ENCODE assay signal across 35 cellular contexts in the genomic region with DNA sequence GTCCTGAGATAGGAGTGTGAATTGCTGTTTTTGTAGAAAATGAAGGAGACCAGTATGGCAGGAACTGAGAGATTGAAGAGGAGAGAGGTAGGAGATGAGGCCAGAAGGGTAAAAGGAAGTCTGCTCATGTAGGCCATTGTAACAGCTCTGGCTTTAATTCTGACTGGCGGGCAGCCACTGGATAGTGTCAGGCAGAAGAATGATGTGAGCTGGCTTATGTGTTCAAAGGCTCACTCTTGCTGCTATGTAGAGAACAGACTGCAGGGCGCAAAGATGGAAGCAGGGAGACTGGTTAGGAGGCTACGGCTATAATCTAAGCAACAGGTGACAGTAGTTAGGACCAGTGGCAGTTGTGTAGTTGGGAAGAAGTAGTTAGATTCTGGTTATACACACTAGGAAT.
"Had no signal": no experiment of that assay in that cellular context is flagged by ENCODE, and none has a peak within 500 bp of the region (broad histone marks: within the 10 kb centered on the region; RNA-seq: fewer than 3 reads in every experiment).

No MANE protein-coding gene starts in this region.

- H3K27me3 Mint-ChIP-seq: activated B cell treated with CpG ODN at 0.5 μM for 24 hours; activated CD4-positive, alpha-beta memory T cell treated with anti-CD3 and anti-CD28 coated beads for 36 hours; activated CD4-positive, alpha-beta T cell treated with anti-CD3 and anti-CD28 coated beads, Interleukin-2, amount 10 ng/mL, durations not matched to agents 24 days and 14 days; activated CD8-positive, alpha-beta T cell treated with anti-CD3 and anti-CD28 coated beads for 36 hours; activated naive CD8-positive, alpha-beta T cell treated with anti-CD3 and anti-CD28 coated beads for 36 hours; activated T-helper 17 cell treated with anti-CD3 and anti-CD28 coated beads, Interleukin-2, amount 50 U/mL, for 72 hours had no signal

- H3K9me3 Mint-ChIP-seq: activated B cell treated with CpG ODN at 0.5 μM for 24 hours; activated CD4-positive, alpha-beta memory T cell treated with anti-CD3 and anti-CD28 coated beads for 36 hours; activated CD4-positive, alpha-beta T cell treated with anti-CD3 and anti-CD28 coated beads, Interleukin-2, amount 10 ng/mL, durations not matched to agents 24 days and 14 days; activated CD8-positive, alpha-beta T cell treated with anti-CD3 and anti-CD28 coated beads for 36 hours; activated naive CD4-positive, alpha-beta T cell treated with anti-CD3 and anti-CD28 coated beads for 36 hours; activated naive CD8-positive, alpha-beta T cell treated with anti-CD3 and anti-CD28 coated beads for 36 hours; activated T-cell treated with anti-CD3 and anti-CD28 coated beads, Interleukin-2, amount 50 U/mL, for 4 hours; activated T-helper 1 cell treated with anti-CD3 and anti-CD28 coated beads, Interleukin-12 subunit alpha, Interleukin-12 subunit beta, Interleukin-2, Interleukin-4 antibody, amounts not matched to agents 30 ng/mL and 10 ng/mL and 1 ng/mL, durations not matched to agents 14 hours and 24 hours and 36 hours; activated T-helper 17 cell treated with anti-CD3 and anti-CD28 coated beads, Interleukin-2, amount 50 U/mL, for 72 hours had no signal

- H3K4me3 ChIP-seq: adrenal gland, body of pancreas, breast epithelium had no signal

- H3K36me3 Mint-ChIP-seq: activated CD4-positive, alpha-beta memory T cell treated with anti-CD3 and anti-CD28 coated beads for 36 hours; activated naive CD4-positive, alpha-beta T cell treated with anti-CD3 and anti-CD28 coated beads, Interleukin-2, amount 50 U/mL, for 72 hours; activated naive CD8-positive, alpha-beta T cell treated with anti-CD3 and anti-CD28 coated beads for 36 hours had no signal

- H3K27me3 ChIP-seq: adrenal gland, body of pancreas, brain microvascular endothelial cell had no signal

- H3K4me1 Mint-ChIP-seq: activated B cell treated with CpG ODN at 0.5 μM for 24 hours; activated CD4-positive, alpha-beta T cell treated with anti-CD3 and anti-CD28 coated beads, Interleukin-2, amount 10 ng/mL, durations not matched to agents 24 days and 14 days; activated naive CD8-positive, alpha-beta T cell treated with anti-CD3 and anti-CD28 coated beads for 36 hours; activated T-helper 17 cell treated with anti-CD3 and anti-CD28 coated beads, Interleukin-2, amount 50 U/mL, for 72 hours had no signal

- H3K36me3 ChIP-seq: adrenal gland, brain microvascular endothelial cell, breast epithelium had no signal

- H3K9me3 ChIP-seq: adrenal gland, body of pancreas, breast epithelium had no signal

- H3K4me3 Mint-ChIP-seq: activated B cell treated with CpG ODN at 0.5 μM for 24 hours; activated CD4-positive, alpha-beta memory T cell treated with anti-CD3 and anti-CD28 coated beads for 36 hours; activated CD4-positive, alpha-beta T cell treated with anti-CD3 and anti-CD28 coated beads, Interleukin-2, amount 10 ng/mL, durations not matched to agents 24 days and 14 days; activated CD8-positive, alpha-beta T cell treated with anti-CD3 and anti-CD28 coated beads for 36 hours; activated naive CD4-positive, alpha-beta T cell treated with anti-CD3 and anti-CD28 coated beads for 36 hours; activated naive CD8-positive, alpha-beta T cell treated with anti-CD3 and anti-CD28 coated beads for 36 hours; activated T-cell treated with anti-CD3 and anti-CD28 coated beads, Interleukin-2, amount 50 U/mL, for 4 hours; activated T-cell treated with anti-CD3 and anti-CD28 coated beads, Interleukin-2, amount 50 U/mL, for 72 hours; activated T-helper 1 cell treated with anti-CD3 and anti-CD28 coated beads, Interleukin-12 subunit alpha, Interleukin-12 subunit beta, Interleukin-2, Interleukin-4 antibody, amounts not matched to agents 30 ng/mL and 10 ng/mL and 1 ng/mL, durations not matched to agents 14 hours and 24 hours and 36 hours; activated T-helper 17 cell treated with anti-CD3 and anti-CD28 coated beads, Interleukin-2, amount 50 U/mL, for 72 hours; T-helper 1 cell treated with Interleukin-12 subunit alpha and Interleukin-12 subunit beta and Interleukin-4 antibody, amounts not matched to agents 30 μg/mL and 1 μg/mL, for 36 hours; T-helper 2 cell treated with Interferon-gamma antibody and Interleukin-4, amounts not matched to agents 5 μg/mL and 100 μg/mL, for 36 hours had no signal

- H3K27ac ChIP-seq: adrenal gland, body of pancreas, brain microvascular endothelial cell, breast epithelium, VCaP had no signal

- H3K4me1 ChIP-seq: adrenal gland, body of pancreas, breast epithelium had no signal

- DNase-seq: activated B cell treated with CpG ODN at 0.5 μM for 24 hours; activated CD4-positive, alpha-beta memory T cell treated with anti-CD3 and anti-CD28 coated beads for 36 hours; activated CD4-positive, alpha-beta T cell treated with anti-CD3 and anti-CD28 coated beads for 4 hours; activated CD4-positive, alpha-beta T cell treated with anti-CD3 and anti-CD28 coated beads, Interleukin-2, amount 10 ng/mL, durations not matched to agents 24 days and 14 days; activated CD4-positive, alpha-beta T cell treated with anti-CD3 and anti-CD28 coated beads, Interleukin-2, amount 50 U/mL, for 1 hour; activated CD4-positive, alpha-beta T cell treated with anti-CD3 and anti-CD28 coated beads, Interleukin-2, amount 50 U/mL, for 4 hours; activated CD4-positive, CD25-positive, alpha-beta regulatory T cell treated with anti-CD3 and anti-CD28 coated beads, Interleukin-2, amount 50 U/mL, for 72 hours; activated CD8-positive, alpha-beta memory T cell treated with anti-CD3 and anti-CD28 coated beads, Interleukin-2, amount 50 U/mL, for 4 hours; activated CD8-positive, alpha-beta T cell treated with anti-CD3 and anti-CD28 coated beads for 36 hours; activated effector memory CD4-positive, alpha-beta T cell treated with anti-CD3 and anti-CD28 coated beads, Interleukin-2, amount 50 U/mL, for 16 hours; activated gamma-delta T cell treated with Interleukin-2 at 50 U/mL for 16 hours; activated naive CD4-positive, alpha-beta T cell; activated naive CD4-positive, alpha-beta T cell treated with anti-CD3 and anti-CD28 coated beads for 36 hours; activated naive CD4-positive, alpha-beta T cell treated with anti-CD3 and anti-CD28 coated beads, Interleukin-2, amount 50 U/mL, for 16 hours; activated naive CD8-positive, alpha-beta T cell treated with anti-CD3 and anti-CD28 coated beads for 36 hours; activated T-cell treated with anti-CD3 and anti-CD28 coated beads for 4 hours; activated T-cell treated with anti-CD3 and anti-CD28 coated beads, Interleukin-2, amount 50 U/mL, for 1 hour; activated T-cell treated with anti-CD3 and anti-CD28 coated beads, Interleukin-2, amount 50 U/mL, for 4 hours; activated T-cell treated with anti-CD3 and anti-CD28 coated beads, Interleukin-2, amount 50 U/mL, for 72 hours; adrenal gland; amniotic stem cell; aorta; body of pancreas; brain microvascular endothelial cell; central memory CD4-positive, alpha-beta T cell; T-helper 1 cell; T-helper 2 cell; T-helper 9 cell had no signal

- H3K27ac Mint-ChIP-seq: activated B cell treated with CpG ODN at 0.5 μM for 24 hours; activated CD4-positive, alpha-beta memory T cell treated with anti-CD3 and anti-CD28 coated beads for 36 hours; activated CD4-positive, alpha-beta T cell treated with anti-CD3 and anti-CD28 coated beads, Interleukin-2, amount 10 ng/mL, durations not matched to agents 24 days and 14 days; activated CD8-positive, alpha-beta T cell treated with anti-CD3 and anti-CD28 coated beads for 36 hours; activated naive CD4-positive, alpha-beta T cell treated with anti-CD3 and anti-CD28 coated beads for 36 hours; activated naive CD4-positive, alpha-beta T cell treated with anti-CD3 and anti-CD28 coated beads, Interleukin-2, amount 50 U/mL, for 72 hours; activated naive CD8-positive, alpha-beta T cell treated with anti-CD3 and anti-CD28 coated beads for 36 hours; activated T-cell treated with anti-CD3 and anti-CD28 coated beads, Interleukin-2, amount 50 U/mL, for 72 hours; activated T-helper 1 cell treated with anti-CD3 and anti-CD28 coated beads, Interleukin-12 subunit alpha, Interleukin-12 subunit beta, Interleukin-2, Interleukin-4 antibody, amounts not matched to agents 30 ng/mL and 10 ng/mL and 1 ng/mL, durations not matched to agents 14 hours and 24 hours and 36 hours; activated T-helper 17 cell treated with anti-CD3 and anti-CD28 coated beads, Interleukin-2, amount 50 U/mL, for 72 hours; T-helper 1 cell treated with Interleukin-12 subunit alpha and Interleukin-12 subunit beta and Interleukin-4 antibody, amounts not matched to agents 30 μg/mL and 1 μg/mL, for 36 hours; T-helper 2 cell treated with Interferon-gamma antibody and Interleukin-4, amounts not matched to agents 5 μg/mL and 100 μg/mL, for 36 hours had no signal
